ENCODE assay signal across 9 cellular contexts in genomic region chr2:234980476-234981187, GRCh38. TPM values are rescaled to one million over a fixed set of nuclear protein-coding genes. Genes with fewer than 3 reads are reported as not detected.
DNase-seq lines count a peak whose midpoint lies in the region; ATAC-seq and TF ChIP-seq lines count a peak whose summit lies in the region.
"Had no signal": no experiment of that assay in that cellular context is flagged by ENCODE, and none has a peak within 500 bp of the region (broad histone marks: within the 10 kb centered on the region; RNA-seq: fewer than 3 reads in every experiment).

No MANE protein-coding gene starts in this region.

- peak overlapping the region; percentile 64 for H3K4me2 ChIP-seq in GM23248 (ENCODE audit: unreplicated experiment)

- peak overlapping the region; percentile 29 for H3K4me3 ChIP-seq in GM23248

- peaks cover 93% of the 10 kb centered on the region for H3K79me2 ChIP-seq in GM23248 (ENCODE audit: insufficient read depth)

- H3F3A ChIP-seq in GM23248 (ENCODE audit: insufficient read depth): peaks cover 50% of the 10 kb centered on the region

- ATAC-seq in HG02870 (IDR thresholded peaks at IDR 0.05; ENCODE audit: unreplicated experiment): no peak
- ATAC-seq in HG03565 (IDR thresholded peaks at IDR 0.05; ENCODE audit: unreplicated experiment): no peak
- ATAC-seq: activated T-cell treated with anti-CD3 and anti-CD28 coated beads, Interleukin-2, amount 50 U/mL, for 72 hours had no signal

- H4K20me1 ChIP-seq in GM23248 (ENCODE audit: insufficient read depth): no peaks in the 10 kb centered on the region

- no peaks in the 10 kb centered on the region for H3K9me3 ChIP-seq in GM23248 (ENCODE audit: low read depth)

- H3K9me2 ChIP-seq in GM23248 (ENCODE audit: insufficient read depth): no peaks in the 10 kb centered on the region

- CTCF ChIA-PET in RWPE1 (lab: Yijun Ruan, JAX): interaction anchor here (0.7 kb wide), 1 partner anchor 118 kb away, joined by 4 read pairs; no protein-coding TSS in a partner anchor

- TF ChIP-seq CTCF in RWPE1 (conservative IDR thresholded peaks at IDR 0.05; ENCODE audit: low read depth): no peak

- in situ Hi-C loops in GM23248 (cut with MboI): no loop called here

- H2AFZ ChIP-seq in GM23248: no peak overlapping the region

- no peak for DNase-seq in GM23248
- no peak for DNase-seq in RWPE1 (ENCODE audit: low spot score)
- DNase-seq in glomerular visceral epithelial cell (ENCODE audit: extremely low spot score): peak; percentile 82
- peak; percentile 78 for DNase-seq in pulmonary artery endothelial cell (ENCODE audit: low read depth, low spot score)
- DNase-seq in NCI-H526 (lab: John Stamatoyannopoulos, UW): no peak
- DNase-seq in anterior cingulate cortex (lab: John Stamatoyannopoulos, UW): no peak
- DNase-seq: activated T-cell treated with anti-CD3 and anti-CD28 coated beads, Interleukin-2, amount 50 U/mL, for 72 hours had no signal

- H3K27ac ChIP-seq in GM23248 (peak overlapping the region; percentile 98), RWPE1 (peak overlapping the region; percentile 91)

- H3K4me1 ChIP-seq in GM23248 (ENCODE audit: insufficient read depth): peaks cover 71% of the 10 kb centered on the region

- no peaks in the 10 kb centered on the region for H3K27me3 ChIP-seq in GM23248 (replicated peaks; ENCODE audit: insufficient read depth)

- H3K36me3 ChIP-seq in GM23248 (ENCODE audit: low read depth): no peaks in the 10 kb centered on the region

- H3K9ac ChIP-seq in GM23248: peak overlapping the region; percentile 71

- 46 to 48% methylated on average over 14 of the region's 14 CpGs for WGBS in GM23248 (ENCODE audit: low coverage in 1 of 2, low lambda C conversion rate in 2 of 2, missing lambda C conversion rate in 2 of 2), 2 experiments

- POLR2A ChIA-PET in RWPE1 (lab: Yijun Ruan, JAX; ENCODE audit: low non-redundant PET): no interaction called here

RNA-seq across cellular contexts. Expression of gene SH3BP4, which starts 28.8 kb away (rescaled TPM):
- total RNA-seq in GM23248 (2014; rRNA removed; shearing (Covaris generic)): 96.0 and 100 TPM in 2 replicates
- polyA plus RNA-seq in GM23248 (2016; fragmentation: Nextera tagmentation; extraction: Ambion mirVana): 59.3 and 59.5 TPM in 2 replicates
- 47.7 and 56.5 TPM in 2 replicates for total RNA-seq in pulmonary artery endothelial cell

Comparison
In these comparisons a context has a peak if more than half of its experiments do, and no peak if none do; other contexts are left out.
1. DNase-seq: peak in glomerular visceral epithelial cell (single experiment) and pulmonary artery endothelial cell (single experiment); none in GM23248 (single experiment), RWPE1 (single experiment), NCI-H526 (0 of 2) and anterior cingulate cortex (0 of 58).